Comparison of ENCODE assay signal across 8 cellular contexts in genomic region chr11:94876645-94877445, GRCh38.
DNase-seq lines count a peak whose midpoint lies in the region; TF ChIP-seq lines count a peak whose summit lies in the region.

No MANE protein-coding gene starts in this region.

- peaks cover 70% of the 10 kb centered on the region for H3K36me3 Mint-ChIP-seq in nephron (ENCODE audit: low read depth)

- TF ChIP-seq CTCF in fibroblast of lung (conservative IDR thresholded peaks at IDR 0.05 in 1 of 2, IDR thresholded peaks at IDR 0.05 in 1 of 2; ENCODE audit: low read depth in 1 of 2, low read length in 2 of 2) (peak; percentile 38 to 43), nephron (IDR thresholded peaks at IDR 0.05; ENCODE audit: unreplicated experiment in 3 of 3) (no peak)

- no peak overlapping the region for H2AFZ ChIP-seq in fibroblast of lung (ENCODE audit: low read length)

- H3K9ac ChIP-seq in fibroblast of lung (ENCODE audit: insufficient read depth, low read length): peak overlapping the region; percentile 37

- H3K4me1 Mint-ChIP-seq in nephron: peaks cover 45% of the 10 kb centered on the region

- H4K20me1 ChIP-seq in fibroblast of lung (ENCODE audit: control insufficient read depth, extremely low read depth, insufficient read depth, low read length): no peaks in the 10 kb centered on the region

- peak overlapping the region; percentile 5 to 57 (median 39) for H3K4me3 Mint-ChIP-seq in nephron

- H3K27ac ChIP-seq in fibroblast of lung (ENCODE audit: insufficient read depth, low read length): peak overlapping the region; percentile 84

- H3K4me3 ChIP-seq in MG63 (no peak overlapping the region), fibroblast of lung (replicated peaks in 1 of 4; ENCODE audit: control extremely low read depth in 1 of 4, insufficient read depth in 1 of 4, low read depth in 3 of 4, low read length in 4 of 4) (no peak overlapping the region)

- H3K27me3 ChIP-seq in MG63 (no peaks in the 10 kb centered on the region), fibroblast of lung (ENCODE audit: control insufficient read depth, insufficient read depth, low read length) (no peaks in the 10 kb centered on the region)

- H3K9me3 ChIP-seq in MG63 (no peaks in the 10 kb centered on the region), fibroblast of lung (ENCODE audit: control insufficient read depth, insufficient read depth, low read depth, low read length) (no peaks in the 10 kb centered on the region)

- peaks cover 12% of the 10 kb centered on the region for H3K4me1 ChIP-seq in fibroblast of lung (ENCODE audit: control insufficient read depth, extremely low read depth, insufficient read depth, low read length)

- peaks cover 35% of the 10 kb centered on the region for H3K36me3 ChIP-seq in MG63
- peaks cover 6% of the 10 kb centered on the region for H3K36me3 ChIP-seq in fibroblast of lung (ENCODE audit: control insufficient read depth, insufficient read depth, low read length)

- H3K9me3 Mint-ChIP-seq in nephron: no peaks in the 10 kb centered on the region

- H3K27me3 Mint-ChIP-seq in nephron (ENCODE audit: low read depth): no peaks in the 10 kb centered on the region

- no peaks in the 10 kb centered on the region for H3K79me2 ChIP-seq in fibroblast of lung (ENCODE audit: control insufficient read depth, insufficient read depth, low read length)

- DNase-seq in GM04504 (ENCODE audit: low read depth): peak; percentile 91
- peak; percentile 96 for DNase-seq in H4 (ENCODE audit: low spot score)
- peak; percentile 89 for DNase-seq in MG63
- peak; percentile 80 for DNase-seq in activated CD8-positive, alpha-beta memory T cell treated with anti-CD3 and anti-CD28 coated beads, Interleukin-2, amount 50 U/mL, for 48 hours
- peak; percentile 96 to 97 for DNase-seq in fibroblast of lung (ENCODE audit: low read depth in 2 of 2)
- peak; percentile 96 for DNase-seq in stromal cell of bone marrow (ENCODE audit: low read depth)
- DNase-seq in NCI-H2171 (lab: John Stamatoyannopoulos, UW): no peak

- H3K27ac Mint-ChIP-seq in nephron: peak overlapping the region; percentile 96 to 97 (median 96)

- peak overlapping the region; percentile 7 for H3K4me2 ChIP-seq in fibroblast of lung (ENCODE audit: extremely low read depth, insufficient read depth, low read length)

Comparison
In these comparisons a context has a peak if more than half of its experiments do, and no peak if none do; other contexts are left out.
1. CTCF ChIP-seq: peak in fibroblast of lung (2 of 2); none in nephron (0 of 3).